In the genomic region with DNA sequence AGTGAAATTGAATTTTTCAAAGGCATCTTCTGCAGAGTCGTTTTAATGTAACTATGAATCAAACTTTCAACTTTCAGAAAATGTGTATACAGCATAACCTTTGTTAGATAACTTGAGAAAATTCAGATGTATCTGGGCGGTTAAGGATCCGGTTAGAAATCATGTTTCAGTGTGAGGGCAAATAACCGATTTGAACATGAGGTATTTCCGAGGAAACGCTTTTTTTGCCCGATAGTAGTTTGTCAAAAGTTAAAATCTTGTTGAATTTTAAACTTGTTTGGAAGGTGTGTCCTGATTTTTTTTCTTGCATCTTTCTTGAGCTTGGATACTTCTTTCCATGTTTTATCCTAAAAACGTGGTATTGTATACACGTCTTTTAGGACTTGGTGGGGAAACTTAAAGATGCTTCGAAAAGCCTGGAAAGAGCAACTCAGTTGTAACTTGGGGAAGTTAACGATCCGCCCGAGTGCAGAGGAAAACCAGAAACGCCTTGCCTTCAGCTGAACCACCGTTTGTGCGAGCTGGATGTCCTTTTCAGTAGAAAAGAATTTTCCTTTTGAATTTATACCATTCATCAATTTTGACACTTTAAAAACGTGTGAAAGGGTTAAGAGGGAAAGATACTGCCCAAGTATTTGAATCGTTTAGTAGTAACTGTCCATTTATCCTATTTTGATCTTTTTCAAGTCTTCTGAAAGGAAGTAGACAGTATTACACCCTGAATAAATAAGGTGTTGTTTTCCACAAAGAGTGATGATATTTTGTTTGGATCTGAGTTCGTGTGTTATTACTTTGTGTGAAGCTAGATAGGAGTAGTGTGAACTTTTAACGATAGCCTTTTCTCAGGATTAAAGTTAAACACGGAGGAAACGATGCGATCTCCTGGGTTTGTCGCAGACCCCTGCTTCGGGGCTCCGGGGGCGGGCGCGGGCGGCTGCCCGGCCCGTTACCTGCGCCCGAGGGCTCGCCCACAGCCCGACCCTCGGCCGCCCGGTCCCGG, we compare ENCODE assay signal across 8 cellular contexts. TPM values are rescaled to one million over a fixed set of nuclear protein-coding genes. Genes with fewer than 3 reads are reported as not detected.
DNase-seq lines count a peak whose midpoint lies in the region; FAIRE-seq and TF ChIP-seq lines count a peak whose summit lies in the region.

No MANE protein-coding gene starts in this region.

- H3K9me3 ChIP-seq in GM23248 (ENCODE audit: low read depth), result no peaks in the 10 kb centered on the region
- no peaks in the 10 kb centered on the region for H3K9me3 ChIP-seq in kidney (ENCODE audit: control insufficient read depth in 1 of 2, low read length in 2 of 2)
- H3K9me3 ChIP-seq in subcutaneous abdominal adipose tissue (ENCODE audit: control insufficient read depth in 5 of 5, low read length in 5 of 5), result no peaks in the 10 kb centered on the region

- peaks cover 51% of the 10 kb centered on the region for H3K36me3 Mint-ChIP-seq in activated T-helper 2 cell treated with anti-CD3 and anti-CD28 coated beads, Interferon-gamma antibody, Interleukin-2, Interleukin-4, amounts not matched to agents 10 μg/mL and 5 μg/mL and 100 μg/mL, durations not matched to agents 14 hours and 24 hours and 36 hours (ENCODE audit: low read depth)

- no peak for FAIRE-seq in kidney (lab: Jason Lieb, UNC)

- peak overlapping the region; percentile 72 for H2AFZ ChIP-seq in GM23248

- no peaks in the 10 kb centered on the region for H3K9me2 ChIP-seq in GM23248 (ENCODE audit: insufficient read depth)

- in situ Hi-C loops in GM23248 (cut with MboI), result no loop called here

- H3K4me3 ChIP-seq in GM23248 (peak overlapping the region; percentile 72), kidney (ENCODE audit: low read length in 2 of 2) (peak overlapping the region; percentile 67 to 75), subcutaneous abdominal adipose tissue (ENCODE audit: low read depth in 1 of 5, low read length in 5 of 5) (peak overlapping the region; percentile 56 to 71 (median 66))

- intact Hi-C loops in activated T-helper 2 cell treated with anti-CD3 and anti-CD28 coated beads, Interferon-gamma antibody, Interleukin-2, Interleukin-4, amounts not matched to agents 10 μg/mL and 5 μg/mL and 100 μg/mL, durations not matched to agents 14 hours and 24 hours and 36 hours (cut with micrococcal nuclease), result loop anchor here (2.0 to 10.0 kb wide), 6 partner anchors 117 to 803 kb away; a partner anchor contains a TSS
- intact Hi-C loops in kidney (cut with DNase I), result no loop called here

- H3K36me3 ChIP-seq in GM23248 (ENCODE audit: low read depth) (no peaks in the 10 kb centered on the region), kidney (ENCODE audit: control insufficient read depth in 1 of 2, insufficient read depth in 2 of 2, low read length in 2 of 2) (no peaks in the 10 kb centered on the region), subcutaneous abdominal adipose tissue (ENCODE audit: control insufficient read depth in 5 of 5, insufficient read depth in 5 of 5, low read length in 5 of 5) (no peaks in the 10 kb centered on the region)

- no peaks in the 10 kb centered on the region for H3K9me3 Mint-ChIP-seq in activated T-helper 2 cell treated with anti-CD3 and anti-CD28 coated beads, Interferon-gamma antibody, Interleukin-2, Interleukin-4, amounts not matched to agents 10 μg/mL and 5 μg/mL and 100 μg/mL, durations not matched to agents 14 hours and 24 hours and 36 hours

- H3K4me1 ChIP-seq in GM23248 (ENCODE audit: insufficient read depth) (peaks cover 49% of the 10 kb centered on the region), kidney (ENCODE audit: control insufficient read depth in 1 of 2, insufficient read depth in 1 of 2, low read depth in 1 of 2, low read length in 2 of 2) (peaks cover 10 to 15% of the 10 kb centered on the region in 2 donors), subcutaneous abdominal adipose tissue (ENCODE audit: control insufficient read depth in 5 of 5, insufficient read depth in 5 of 5, low read length in 5 of 5) (peaks cover 3 to 59% (median 46%) of the 10 kb centered on the region in 5 donors)

- H3K79me2 ChIP-seq in GM23248 (ENCODE audit: insufficient read depth), result peaks cover 60% of the 10 kb centered on the region

- peaks cover 27% of the 10 kb centered on the region for H3K27me3 Mint-ChIP-seq in activated T-helper 2 cell treated with anti-CD3 and anti-CD28 coated beads, Interferon-gamma antibody, Interleukin-2, Interleukin-4, amounts not matched to agents 10 μg/mL and 5 μg/mL and 100 μg/mL, durations not matched to agents 14 hours and 24 hours and 36 hours (ENCODE audit: low read depth)

- peak overlapping the region; percentile 85 for H3K4me3 Mint-ChIP-seq in activated T-helper 2 cell treated with anti-CD3 and anti-CD28 coated beads, Interferon-gamma antibody, Interleukin-2, Interleukin-4, amounts not matched to agents 10 μg/mL and 5 μg/mL and 100 μg/mL, durations not matched to agents 14 hours and 24 hours and 36 hours (ENCODE audit: low read depth)

- peak overlapping the region; percentile 82 for H3K9ac ChIP-seq in GM23248
- H3K9ac ChIP-seq in kidney (ENCODE audit: low read length in 2 of 2), result peak overlapping the region; percentile 38 to 82
- peak overlapping the region; percentile 11 to 85 (median 75) for H3K9ac ChIP-seq in subcutaneous abdominal adipose tissue (ENCODE audit: low read length in 5 of 5)

- peaks cover 61% of the 10 kb centered on the region for H3K4me1 Mint-ChIP-seq in activated T-helper 2 cell treated with anti-CD3 and anti-CD28 coated beads, Interferon-gamma antibody, Interleukin-2, Interleukin-4, amounts not matched to agents 10 μg/mL and 5 μg/mL and 100 μg/mL, durations not matched to agents 14 hours and 24 hours and 36 hours (ENCODE audit: low read depth)

- WGBS in GM23248 (ENCODE audit: low coverage in 1 of 2, low lambda C conversion rate in 2 of 2, missing lambda C conversion rate in 2 of 2), 2 experiments, result 24% methylated on average over 40 of the region's 40 CpGs

- H4K20me1 ChIP-seq in GM23248 (ENCODE audit: insufficient read depth), result no peaks in the 10 kb centered on the region

- TF ChIP-seq CTCF in 22Rv1 (IDR thresholded peaks at IDR 0.05) (no peak), kidney (IDR thresholded peaks at IDR 0.05; ENCODE audit: borderline replicate concordance, extremely low read depth, insufficient read depth) (no peak)

- H3K27ac ChIP-seq in 22Rv1 (peak overlapping the region; percentile 87), GM23248 (peak overlapping the region; percentile 71), kidney (ENCODE audit: low read depth in 2 of 2, low read length in 2 of 2) (peak overlapping the region; percentile 45 to 76), subcutaneous abdominal adipose tissue (ENCODE audit: low read depth, low read length) (peak overlapping the region; percentile 57)

- H3F3A ChIP-seq in GM23248 (ENCODE audit: insufficient read depth), result peaks cover 41% of the 10 kb centered on the region; the same call in 1 of the 2 replicates

- H3K27ac Mint-ChIP-seq in activated T-helper 2 cell treated with anti-CD3 and anti-CD28 coated beads, Interferon-gamma antibody, Interleukin-2, Interleukin-4, amounts not matched to agents 10 μg/mL and 5 μg/mL and 100 μg/mL, durations not matched to agents 14 hours and 24 hours and 36 hours, result peak overlapping the region; percentile 92

- H3K27me3 ChIP-seq in GM23248 (replicated peaks; ENCODE audit: insufficient read depth) (0 out of 2 replicates have a peak, but pooled peaks cover 5% of the 10 kb centered on the region), subcutaneous abdominal adipose tissue (ENCODE audit: control insufficient read depth in 5 of 5, insufficient read depth in 4 of 5, low read length in 5 of 5) (peaks cover 0 to 17% (median 2%) of the 10 kb centered on the region in 5 donors)

- DNase-seq in GM23248 (peak; percentile 45), kidney (peak; percentile 29), SKM-1 (lab: John Stamatoyannopoulos, UW; ENCODE audit: unreplicated experiment) (no peak), cerebellar nuclear complex (lab: John Stamatoyannopoulos, UW) (no peak), epidermal melanocyte (ENCODE audit: insufficient read length, low spot score) (no peak)
- no peak for DNase-seq in activated T-helper 2 cell treated with anti-CD3 and anti-CD28 coated beads, Interferon-gamma antibody, Interleukin-2, Interleukin-4, amounts not matched to agents 10 μg/mL and 5 μg/mL and 100 μg/mL, durations not matched to agents 14 hours and 24 hours and 36 hours (ENCODE audit: low spot score)

- peak overlapping the region; percentile 78 for H3K4me2 ChIP-seq in GM23248 (ENCODE audit: unreplicated experiment)

RNA-seq across cellular contexts. Expression of a gene that starts 1.0 kb away (rescaled TPM):
- total RNA-seq in GM23248 (2014; rRNA removed; shearing (Covaris generic)), result 66.0 and 77.1 TPM in 2 replicates
- 37.6 and 38.0 TPM in 2 replicates for polyA plus RNA-seq in GM23248 (2016; fragmentation: Nextera tagmentation; extraction: Ambion mirVana)
- 64.2 and 69.0 TPM in 2 replicates for total RNA-seq in activated T-helper 2 cell treated with anti-CD3 and anti-CD28 coated beads, Interferon-gamma antibody, Interleukin-2, Interleukin-4, amounts not matched to agents 10 μg/mL and 5 μg/mL and 100 μg/mL, durations not matched to agents 14 hours and 24 hours and 36 hours
- 49.0 TPM for total RNA-seq in kidney
- polyA plus RNA-seq in kidney (ENCODE audit: insufficient read depth, low read depth, low replicate concordance), result 18.7 TPM

RNA-seq across cellular contexts. Expression of a gene that starts 3.7 kb away (rescaled TPM):
- total RNA-seq in GM23248 (2014; rRNA removed; shearing (Covaris generic)), result 26.4 and 48.2 TPM in 2 replicates
- polyA plus RNA-seq in GM23248 (2016; fragmentation: Nextera tagmentation; extraction: Ambion mirVana), result 103 and 104 TPM in 2 replicates
- 92.1 and 105 TPM in 2 replicates for total RNA-seq in activated T-helper 2 cell treated with anti-CD3 and anti-CD28 coated beads, Interferon-gamma antibody, Interleukin-2, Interleukin-4, amounts not matched to agents 10 μg/mL and 5 μg/mL and 100 μg/mL, durations not matched to agents 14 hours and 24 hours and 36 hours
- total RNA-seq in kidney, result 46.2 TPM
- polyA plus RNA-seq in kidney (ENCODE audit: insufficient read depth, low read depth, low replicate concordance), result 72.8 TPM

RNA-seq across cellular contexts. Expression of a gene that starts 25.4 kb away (rescaled TPM):
- not detected in 2 replicates for total RNA-seq in GM23248 (2014; rRNA removed; shearing (Covaris generic))
- polyA plus RNA-seq in GM23248 (2016; fragmentation: Nextera tagmentation; extraction: Ambion mirVana), result not detected in 2 replicates
- total RNA-seq in activated T-helper 2 cell treated with anti-CD3 and anti-CD28 coated beads, Interferon-gamma antibody, Interleukin-2, Interleukin-4, amounts not matched to agents 10 μg/mL and 5 μg/mL and 100 μg/mL, durations not matched to agents 14 hours and 24 hours and 36 hours, result 0.14 and 0.62 TPM in 2 replicates
- 8.4 TPM for total RNA-seq in kidney
- polyA plus RNA-seq in kidney (ENCODE audit: insufficient read depth, low read depth, low replicate concordance), result 0.30 TPM

Comparison
In these comparisons a context has a peak if more than half of its experiments do, and no peak if none do; other contexts are left out.
1. DNase-seq: peak in GM23248 (single experiment) and kidney (single experiment); none in activated T-helper 2 cell treated with anti-CD3 and anti-CD28 coated beads, Interferon-gamma antibody, Interleukin-2, Interleukin-4, amounts not matched to agents 10 μg/mL and 5 μg/mL and 100 μg/mL, durations not matched to agents 14 hours and 24 hours and 36 hours (single experiment), SKM-1 (single experiment), cerebellar nuclear complex (0 of 2) and epidermal melanocyte (single experiment).
2. Peak in every context shown above with its lines, with median percentiles within 50 percentile points of each other: H3K27ac ChIP-seq, H3K4me3 ChIP-seq and H3K9ac ChIP-seq.